In the genomic region with DNA sequence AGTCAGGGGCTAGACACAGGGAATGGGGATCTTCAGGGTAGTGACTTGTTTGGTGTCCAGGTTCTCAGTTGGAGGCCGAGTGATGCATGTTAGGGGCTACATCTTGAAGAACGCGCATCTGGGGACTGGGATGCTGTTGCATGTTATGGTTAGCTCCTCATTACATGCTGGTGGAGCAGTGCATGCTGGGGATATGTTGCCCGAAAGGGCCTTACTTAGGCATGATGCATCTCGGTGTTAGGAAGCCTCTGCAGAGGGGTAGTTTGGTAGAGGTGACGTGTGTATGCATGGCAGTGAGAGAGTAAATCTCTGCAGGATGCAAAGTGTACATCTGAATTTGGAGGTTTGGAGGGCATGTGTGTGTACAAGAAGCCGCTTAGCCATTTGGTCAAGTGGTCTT, we compare ENCODE assay signal across 11 cellular contexts. TPM values are rescaled to one million over a fixed set of nuclear protein-coding genes. Genes with fewer than 3 reads are reported as not detected.
DNase-seq lines count a peak whose midpoint lies in the region; ATAC-seq and TF ChIP-seq lines count a peak whose summit lies in the region.
"Had no signal": no experiment of that assay in that cellular context is flagged by ENCODE, and none has a peak within 500 bp of the region (broad histone marks: within the 10 kb centered on the region; RNA-seq: fewer than 3 reads in every experiment).

No MANE protein-coding gene starts in this region.

- H3K9me3 ChIP-seq in CD4-positive, alpha-beta T cell (ENCODE audit: control insufficient read depth, low read length) = no peaks in the 10 kb centered on the region
- H3K9me3 ChIP-seq in OCI-LY1 (ENCODE audit: low read length) (no peaks in the 10 kb centered on the region), ovary (no peaks in the 10 kb centered on the region)
- H3K9me3 ChIP-seq: neutrophil had no signal

- POLR2A ChIA-PET in CD4-positive, alpha-beta T cell (lab: Charles Lee) = interaction anchor here (0.9 to 1.4 kb wide), 3 partner anchors 14 to 182 kb away, joined by 3 to 5 read pairs (median 3); a partner anchor contains a TSS

- TF ChIP-seq EP300 in ovary (IDR thresholded peaks at IDR 0.05) = no peak

- no peak for ATAC-seq in CD4-positive, alpha-beta T cell (ENCODE audit: poor library complexity)

- H3K9me3 Mint-ChIP-seq in CD4-positive, alpha-beta T cell = no peaks in the 10 kb centered on the region
- H3K9me3 Mint-ChIP-seq in dendritic cell treated with granulocyte-macrophage colony-stimulating factor and Interleukin-4, amounts not matched to agents 40 ng/mL and 50 ng/mL, for 4 days = no peaks in the 10 kb centered on the region
- H3K9me3 Mint-ChIP-seq in neural crest cell = no peaks in the 10 kb centered on the region

- H2AFZ ChIP-seq in OCI-LY1 (ENCODE audit: low read length) = no peak overlapping the region

- no peak for TF ChIP-seq POLR2A in ovary (IDR thresholded peaks at IDR 0.05)

- peaks cover 46% of the 10 kb centered on the region for H3K79me2 ChIP-seq in OCI-LY1 (ENCODE audit: insufficient read depth, low read length)

- WGBS in ovary, 3 donors = 48 to 60% (median 54%) methylated on average over 7 of the region's 7 CpGs

- intact Hi-C loops in CD4-positive, alpha-beta T cell (cut with DNase I, micrococcal nuclease) = loop anchor here in 1 of 2 experiments (1.0 to 5.0 kb wide), 3 partner anchors 17 to 299 kb away; a partner anchor contains a TSS
- intact Hi-C loops in dendritic cell treated with granulocyte-macrophage colony-stimulating factor and Interleukin-4, amounts not matched to agents 40 ng/mL and 50 ng/mL, for 4 days (cut with micrococcal nuclease) = no loop called here
- intact Hi-C loops in ovary (cut with DNase I) = loop anchor here in 2 of 4 donors (5.0 to 10.0 kb wide), 3 partner anchors 41 to 682 kb away; a partner anchor contains a TSS

- peak overlapping the region; percentile 94 for H3K4me3 Mint-ChIP-seq in CD4-positive, alpha-beta T cell
- H3K4me3 Mint-ChIP-seq in dendritic cell treated with granulocyte-macrophage colony-stimulating factor and Interleukin-4, amounts not matched to agents 40 ng/mL and 50 ng/mL, for 4 days = peak overlapping the region; percentile 80
- peak overlapping the region; percentile 92 for H3K4me3 Mint-ChIP-seq in neural crest cell

- peaks cover 65% of the 10 kb centered on the region for H3K36me3 ChIP-seq in OCI-LY1 (ENCODE audit: insufficient read depth, low read length)
- peaks cover 1% of the 10 kb centered on the region for H3K36me3 ChIP-seq in ovary

- H3K36me3 Mint-ChIP-seq in CD4-positive, alpha-beta T cell (ENCODE audit: low read depth) = peaks cover 51% of the 10 kb centered on the region
- peaks cover 59% of the 10 kb centered on the region for H3K36me3 Mint-ChIP-seq in dendritic cell treated with granulocyte-macrophage colony-stimulating factor and Interleukin-4, amounts not matched to agents 40 ng/mL and 50 ng/mL, for 4 days (ENCODE audit: low read depth)
- peaks cover 21% of the 10 kb centered on the region for H3K36me3 Mint-ChIP-seq in neural crest cell (ENCODE audit: low read depth)

- H3K27ac Mint-ChIP-seq in CD4-positive, alpha-beta T cell = peak overlapping the region; percentile 95
- H3K27ac Mint-ChIP-seq in dendritic cell treated with granulocyte-macrophage colony-stimulating factor and Interleukin-4, amounts not matched to agents 40 ng/mL and 50 ng/mL, for 4 days = peak overlapping the region; percentile 72
- H3K27ac Mint-ChIP-seq in neural crest cell (ENCODE audit: unreplicated experiment) = peak overlapping the region; percentile 65

- H3K27me3 ChIP-seq in CD4-positive, alpha-beta T cell (ENCODE audit: control insufficient read depth, insufficient read depth, low read length) = no peaks in the 10 kb centered on the region
- H3K27me3 ChIP-seq in OCI-LY1 (ENCODE audit: insufficient read depth, low read length) = no peaks in the 10 kb centered on the region
- no peaks in the 10 kb centered on the region for H3K27me3 ChIP-seq in ovary
- H3K27me3 ChIP-seq: neutrophil had no signal

- peak overlapping the region; percentile 93 for H3K4me2 ChIP-seq in OCI-LY1 (ENCODE audit: low read length)

- no peak for DNase-seq in CD4-positive, alpha-beta T cell
- DNase-seq in neural crest cell (ENCODE audit: low read depth, low spot score) (no peak), HK-2 (ENCODE audit: unreplicated experiment) (no peak), ovary (no peak), NCI-H2227 (lab: John Stamatoyannopoulos, UW; ENCODE audit: unreplicated experiment) (no peak), SHP77 (lab: John Stamatoyannopoulos, UW) (no peak)
- DNase-seq: activated CD8-positive, alpha-beta memory T cell treated with anti-CD3 and anti-CD28 coated beads, Interleukin-2, amount 50 U/mL, for 4 hours had no signal

- H3K4me3 ChIP-seq in OCI-LY1 (ENCODE audit: low read depth, low read length, poor library complexity, severe bottlenecking) (peak overlapping the region; percentile 84), ovary (no peak overlapping the region)

- CTCF ChIA-PET in CD4-positive, alpha-beta T cell (lab: Charles Lee) = no interaction called here

- peaks cover 31% of the 10 kb centered on the region for H3K4me1 Mint-ChIP-seq in CD4-positive, alpha-beta T cell (ENCODE audit: low read depth)
- H3K4me1 Mint-ChIP-seq in dendritic cell treated with granulocyte-macrophage colony-stimulating factor and Interleukin-4, amounts not matched to agents 40 ng/mL and 50 ng/mL, for 4 days (ENCODE audit: low read depth) = peaks cover 59% of the 10 kb centered on the region
- H3K4me1 Mint-ChIP-seq in neural crest cell = peaks cover 32% of the 10 kb centered on the region

- TF ChIP-seq CTCF in CD4-positive, alpha-beta T cell (IDR thresholded peaks at IDR 0.05) = no peak
- no peak for TF ChIP-seq CTCF in OCI-LY1 (IDR thresholded peaks at IDR 0.05; ENCODE audit: low read length)
- TF ChIP-seq CTCF in neural crest cell (conservative IDR thresholded peaks at IDR 0.05) = no peak
- TF ChIP-seq CTCF in ovary (IDR thresholded peaks at IDR 0.05) = no peak

- H3K27me3 Mint-ChIP-seq in CD4-positive, alpha-beta T cell = no peaks in the 10 kb centered on the region
- H3K27me3 Mint-ChIP-seq in dendritic cell treated with granulocyte-macrophage colony-stimulating factor and Interleukin-4, amounts not matched to agents 40 ng/mL and 50 ng/mL, for 4 days = no peaks in the 10 kb centered on the region
- H3K27me3 Mint-ChIP-seq in neural crest cell (ENCODE audit: low read depth) = no peaks in the 10 kb centered on the region

- H4K20me1 ChIP-seq in OCI-LY1 (ENCODE audit: insufficient read depth, low read length) = no peaks in the 10 kb centered on the region

- no peaks in the 10 kb centered on the region for H3F3A ChIP-seq in OCI-LY1 (ENCODE audit: insufficient read depth, low read length)

- H3K9ac ChIP-seq in OCI-LY1 (ENCODE audit: low read length) = peak overlapping the region; percentile 95

- no peak overlapping the region for H3K27ac ChIP-seq in CD4-positive, alpha-beta T cell (ENCODE audit: low read depth, low read length)
- H3K27ac ChIP-seq in OCI-LY1 (ENCODE audit: low read depth, low read length, poor library complexity, severe bottlenecking) (no peak overlapping the region), ovary (no peak overlapping the region)

- H3K9me2 ChIP-seq in OCI-LY1 (ENCODE audit: low read depth, low read length) = no peaks in the 10 kb centered on the region

- peaks cover 26% of the 10 kb centered on the region for H3K4me1 ChIP-seq in OCI-LY1 (ENCODE audit: insufficient read depth, low read length, severe bottlenecking)
- peaks cover 15% of the 10 kb centered on the region for H3K4me1 ChIP-seq in ovary (ENCODE audit: insufficient read depth)

RNA-seq across cellular contexts. Expression of a gene that starts 2.4 kb away (rescaled TPM):
- total RNA-seq in CD4-positive, alpha-beta T cell = 100 to 1,000 TPM; 211 to 217 TPM
- total RNA-seq in neural crest cell (520 and 529 TPM in 2 replicates), ovary (100 to 1,000 TPM in 6 of 7 donors, 10 to 100 TPM in 1; 72.4 to 295 (median 212) TPM)
- polyA plus RNA-seq in ovary = 100 to 1,000 TPM; 110 to 159 TPM

RNA-seq across cellular contexts. Expression of a gene that starts 17.8 kb away (rescaled TPM):
- total RNA-seq in CD4-positive, alpha-beta T cell = 100 to 1,000 TPM; 159 TPM
- 359 and 378 TPM in 2 replicates for total RNA-seq in neural crest cell
- 100 to 1,000 TPM in 6 of 7 donors, 10 to 100 TPM in 1; 74.4 to 149 (median 138) TPM for total RNA-seq in ovary
- 100 to 1,000 TPM; 119 to 177 TPM for polyA plus RNA-seq in ovary

RNA-seq across cellular contexts. Expression of a gene that starts 20.6 kb away (rescaled TPM):
- total RNA-seq in CD4-positive, alpha-beta T cell = 10 to 100 TPM; 10.4 to 11.0 TPM
- 17.4 and 19.7 TPM in 2 replicates for total RNA-seq in neural crest cell
- total RNA-seq in ovary = 10 to 100 TPM; 16.4 to 37.8 (median 32.9) TPM
- polyA plus RNA-seq in ovary = 10 to 100 TPM in 1 of 2 donors, 1 to 10 TPM in 1; 8.7 to 19.7 TPM

RNA-seq across cellular contexts. Expression of a gene that starts 41.0 kb away (rescaled TPM):
- not detected for total RNA-seq in CD4-positive, alpha-beta T cell
- total RNA-seq in neural crest cell = not detected in 2 replicates
- not detected for total RNA-seq in ovary
- polyA plus RNA-seq in ovary = under 1 TPM in 1 of 2 donors, not detected in 1; 0.43 TPM
- total RNA-seq: M059J had no signal

RNA-seq across cellular contexts. Expression of a gene that starts 44.6 kb away (rescaled TPM):
- 1 to 10 TPM; 3.2 to 3.5 TPM for total RNA-seq in CD4-positive, alpha-beta T cell
- 23.6 and 27.8 TPM in 2 replicates for total RNA-seq in neural crest cell
- 10 to 100 TPM in 4 of 7 donors, 1 to 10 TPM in 3; 5.7 to 18.0 (median 15.4) TPM for total RNA-seq in ovary
- polyA plus RNA-seq in ovary = 10 to 100 TPM in 1 of 2 donors, 1 to 10 TPM in 1; 3.5 to 11.7 TPM
